Comparison of ENCODE assay signal across 3 cellular contexts in genomic region chr9:34898846-34899245, GRCh38. TPM values are rescaled to one million over a fixed set of nuclear protein-coding genes. Genes with fewer than 3 reads are reported as not detected.
"Had no signal": no experiment of that assay in that cellular context is flagged by ENCODE, and none has a peak within 500 bp of the region (broad histone marks: within the 10 kb centered on the region; RNA-seq: fewer than 3 reads in every experiment).

No MANE protein-coding gene starts in this region.

RNA-seq across cellular contexts. Expression of gene PHF24, which starts 59.2 kb away (rescaled TPM):
- total RNA-seq: dermis blood vessel endothelial cell, myocyte, T-helper 17 cell had no signal
